1 cellular context compared by ENCODE assay signal in genomic region chr1:9538669-9539164, GRCh38.
TF ChIP-seq lines count a peak whose summit lies in the region.

No MANE protein-coding gene starts in this region.

TF ChIP-seq in K562, 482 proteins besides CTCF, POLR2A, EP300 and RAD21 (continued from another document and continues in another):
- TF ChIP-seq, protein P1, sequence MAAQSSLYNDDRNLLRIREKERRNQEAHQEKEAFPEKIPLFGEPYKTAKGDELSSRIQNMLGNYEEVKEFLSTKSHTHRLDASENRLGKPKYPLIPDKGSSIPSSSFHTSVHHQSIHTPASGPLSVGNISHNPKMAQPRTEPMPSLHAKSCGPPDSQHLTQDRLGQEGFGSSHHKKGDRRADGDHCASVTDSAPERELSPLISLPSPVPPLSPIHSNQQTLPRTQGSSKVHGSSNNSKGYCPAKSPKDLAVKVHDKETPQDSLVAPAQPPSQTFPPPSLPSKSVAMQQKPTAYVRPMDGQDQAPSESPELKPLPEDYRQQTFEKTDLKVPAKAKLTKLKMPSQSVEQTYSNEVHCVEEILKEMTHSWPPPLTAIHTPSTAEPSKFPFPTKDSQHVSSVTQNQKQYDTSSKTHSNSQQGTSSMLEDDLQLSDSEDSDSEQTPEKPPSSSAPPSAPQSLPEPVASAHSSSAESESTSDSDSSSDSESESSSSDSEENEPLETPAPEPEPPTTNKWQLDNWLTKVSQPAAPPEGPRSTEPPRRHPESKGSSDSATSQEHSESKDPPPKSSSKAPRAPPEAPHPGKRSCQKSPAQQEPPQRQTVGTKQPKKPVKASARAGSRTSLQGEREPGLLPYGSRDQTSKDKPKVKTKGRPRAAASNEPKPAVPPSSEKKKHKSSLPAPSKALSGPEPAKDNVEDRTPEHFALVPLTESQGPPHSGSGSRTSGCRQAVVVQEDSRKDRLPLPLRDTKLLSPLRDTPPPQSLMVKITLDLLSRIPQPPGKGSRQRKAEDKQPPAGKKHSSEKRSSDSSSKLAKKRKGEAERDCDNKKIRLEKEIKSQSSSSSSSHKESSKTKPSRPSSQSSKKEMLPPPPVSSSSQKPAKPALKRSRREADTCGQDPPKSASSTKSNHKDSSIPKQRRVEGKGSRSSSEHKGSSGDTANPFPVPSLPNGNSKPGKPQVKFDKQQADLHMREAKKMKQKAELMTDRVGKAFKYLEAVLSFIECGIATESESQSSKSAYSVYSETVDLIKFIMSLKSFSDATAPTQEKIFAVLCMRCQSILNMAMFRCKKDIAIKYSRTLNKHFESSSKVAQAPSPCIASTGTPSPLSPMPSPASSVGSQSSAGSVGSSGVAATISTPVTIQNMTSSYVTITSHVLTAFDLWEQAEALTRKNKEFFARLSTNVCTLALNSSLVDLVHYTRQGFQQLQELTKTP (IDR thresholded peaks at IDR 0.05; ENCODE audit: low read depth in 1 of 2, partially characterized antibody in 2 of 2) = peak in 1 of 2 experiments; percentile 70
- TF ChIP-seq MYBL2 (IDR thresholded peaks at IDR 0.05; ENCODE audit: low read depth) = no peak
- TF ChIP-seq MYBL2 (CRISPR knock-in tag; IDR thresholded peaks at IDR 0.05; ENCODE audit: borderline replicate concordance) = no peak
- TF ChIP-seq NFE2 (IDR thresholded peaks at IDR 0.05; ENCODE audit: low read depth) = no peak
- TF ChIP-seq SOX6 (IDR thresholded peaks at IDR 0.05) = 0 out of 2 replicates have a peak, but pooled peaks have one; percentile 10
- TF ChIP-seq BRD9 (IDR thresholded peaks at IDR 0.05; ENCODE audit: low read depth, partially characterized antibody) = peak; percentile 60
- TF ChIP-seq ARID1B (IDR thresholded peaks at IDR 0.05) = peak; percentile 57
- no peak for TF ChIP-seq SMARCB1 (IDR thresholded peaks at IDR 0.05; ENCODE audit: insufficient read length, low read depth)
- no peak for TF ChIP-seq FOXM1 (IDR thresholded peaks at IDR 0.05; ENCODE audit: low read depth)
- TF ChIP-seq FOXM1 (CRISPR knock-in tag; IDR thresholded peaks at IDR 0.05; ENCODE audit: low read depth) = no peak
- TF ChIP-seq NR4A1 (CRISPR knock-in tag; IDR thresholded peaks at IDR 0.05) = no peak
- peak; percentile 69 for TF ChIP-seq NR4A1 (tag; IDR thresholded peaks at IDR 0.05)
- TF ChIP-seq ZNF830 (CRISPR knock-in tag; IDR thresholded peaks at IDR 0.05) = peak; percentile 88; the same call in 1 of the 2 replicates
- TF ChIP-seq ZNF449 (CRISPR knock-in tag; IDR thresholded peaks at IDR 0.05) = no peak
- TF ChIP-seq KDM1A (IDR thresholded peaks at IDR 0.05) = peak in 1 of 2 experiments; percentile 24; a peak in 1 of 4 replicates
- peak; percentile 55; the same call in 1 of the 2 replicates for TF ChIP-seq MECOM (CRISPR knock-in tag; IDR thresholded peaks at IDR 0.05)
- TF ChIP-seq EZH2 (IDR thresholded peaks at IDR 0.05; ENCODE audit: borderline replicate concordance, low read depth, low read length) = no peak
- TF ChIP-seq KLF13 (tag; IDR thresholded peaks at IDR 0.05; ENCODE audit: borderline replicate concordance, low read depth) = no peak
- no peak for TF ChIP-seq MYC (IDR thresholded peaks at IDR 0.05; ENCODE audit: low read depth, low read length)
- 0 out of 2 replicates have a peak, but pooled peaks have one; percentile 26 for TF ChIP-seq MYC (CRISPR knock-in tag; IDR thresholded peaks at IDR 0.05; ENCODE audit: borderline replicate concordance, low read depth)
- peak in 1 of 2 experiments; percentile 37; a peak in 1 of 4 replicates for TF ChIP-seq FOXK2 (conservative IDR thresholded peaks at IDR 0.05 in 1 of 2, IDR thresholded peaks at IDR 0.05 in 1 of 2; ENCODE audit: low read depth in 2 of 2)
- no peak for TF ChIP-seq ZNF586 (CRISPR knock-in tag; conservative IDR thresholded peaks at IDR 0.05)
- TF ChIP-seq, protein P2, sequence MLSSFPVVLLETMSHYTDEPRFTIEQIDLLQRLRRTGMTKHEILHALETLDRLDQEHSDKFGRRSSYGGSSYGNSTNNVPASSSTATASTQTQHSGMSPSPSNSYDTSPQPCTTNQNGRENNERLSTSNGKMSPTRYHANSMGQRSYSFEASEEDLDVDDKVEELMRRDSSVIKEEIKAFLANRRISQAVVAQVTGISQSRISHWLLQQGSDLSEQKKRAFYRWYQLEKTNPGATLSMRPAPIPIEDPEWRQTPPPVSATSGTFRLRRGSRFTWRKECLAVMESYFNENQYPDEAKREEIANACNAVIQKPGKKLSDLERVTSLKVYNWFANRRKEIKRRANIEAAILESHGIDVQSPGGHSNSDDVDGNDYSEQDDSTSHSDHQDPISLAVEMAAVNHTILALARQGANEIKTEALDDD (IDR thresholded peaks at IDR 0.05) = no peak
- TF ChIP-seq IFI16 (CRISPR knock-in tag; IDR thresholded peaks at IDR 0.05) = no peak
- TF ChIP-seq ZNF589 (CRISPR knock-in tag; IDR thresholded peaks at IDR 0.05; ENCODE audit: low read depth) = 0 out of 2 replicates have a peak, but pooled peaks have one; percentile 53
- TF ChIP-seq, protein P3, sequence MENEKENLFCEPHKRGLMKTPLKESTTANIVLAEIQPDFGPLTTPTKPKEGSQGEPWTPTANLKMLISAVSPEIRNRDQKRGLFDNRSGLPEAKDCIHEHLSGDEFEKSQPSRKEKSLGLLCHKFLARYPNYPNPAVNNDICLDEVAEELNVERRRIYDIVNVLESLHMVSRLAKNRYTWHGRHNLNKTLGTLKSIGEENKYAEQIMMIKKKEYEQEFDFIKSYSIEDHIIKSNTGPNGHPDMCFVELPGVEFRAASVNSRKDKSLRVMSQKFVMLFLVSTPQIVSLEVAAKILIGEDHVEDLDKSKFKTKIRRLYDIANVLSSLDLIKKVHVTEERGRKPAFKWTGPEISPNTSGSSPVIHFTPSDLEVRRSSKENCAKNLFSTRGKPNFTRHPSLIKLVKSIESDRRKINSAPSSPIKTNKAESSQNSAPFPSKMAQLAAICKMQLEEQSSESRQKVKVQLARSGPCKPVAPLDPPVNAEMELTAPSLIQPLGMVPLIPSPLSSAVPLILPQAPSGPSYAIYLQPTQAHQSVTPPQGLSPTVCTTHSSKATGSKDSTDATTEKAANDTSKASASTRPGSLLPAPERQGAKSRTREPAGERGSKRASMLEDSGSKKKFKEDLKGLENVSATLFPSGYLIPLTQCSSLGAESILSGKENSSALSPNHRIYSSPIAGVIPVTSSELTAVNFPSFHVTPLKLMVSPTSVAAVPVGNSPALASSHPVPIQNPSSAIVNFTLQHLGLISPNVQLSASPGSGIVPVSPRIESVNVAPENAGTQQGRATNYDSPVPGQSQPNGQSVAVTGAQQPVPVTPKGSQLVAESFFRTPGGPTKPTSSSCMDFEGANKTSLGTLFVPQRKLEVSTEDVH (IDR thresholded peaks at IDR 0.05; ENCODE audit: low read depth, partially characterized antibody) = no peak
- TF ChIP-seq, protein P4, sequence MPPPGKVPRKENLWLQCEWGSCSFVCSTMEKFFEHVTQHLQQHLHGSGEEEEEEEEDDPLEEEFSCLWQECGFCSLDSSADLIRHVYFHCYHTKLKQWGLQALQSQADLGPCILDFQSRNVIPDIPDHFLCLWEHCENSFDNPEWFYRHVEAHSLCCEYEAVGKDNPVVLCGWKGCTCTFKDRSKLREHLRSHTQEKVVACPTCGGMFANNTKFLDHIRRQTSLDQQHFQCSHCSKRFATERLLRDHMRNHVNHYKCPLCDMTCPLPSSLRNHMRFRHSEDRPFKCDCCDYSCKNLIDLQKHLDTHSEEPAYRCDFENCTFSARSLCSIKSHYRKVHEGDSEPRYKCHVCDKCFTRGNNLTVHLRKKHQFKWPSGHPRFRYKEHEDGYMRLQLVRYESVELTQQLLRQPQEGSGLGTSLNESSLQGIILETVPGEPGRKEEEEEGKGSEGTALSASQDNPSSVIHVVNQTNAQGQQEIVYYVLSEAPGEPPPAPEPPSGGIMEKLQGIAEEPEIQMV (tag; conservative IDR thresholded peaks at IDR 0.05; ENCODE audit: low read depth) = 0 out of 2 replicates have a peak, but pooled peaks have one; percentile 26
- TF ChIP-seq BCOR (IDR thresholded peaks at IDR 0.05) = peak; percentile 53; the same call in 1 of the 2 replicates
- no peak for TF ChIP-seq E2F1 (CRISPR knock-in tag; IDR thresholded peaks at IDR 0.05)
- 0 out of 2 replicates have a peak, but pooled peaks have one; percentile 14 for TF ChIP-seq TARDBP (IDR thresholded peaks at IDR 0.05)
- peak; percentile 52; the same call in 1 of the 2 replicates for TF ChIP-seq AFF4 (CRISPR knock-in tag; IDR thresholded peaks at IDR 0.05)
- no peak for TF ChIP-seq CXXC5 (CRISPR knock-in tag; IDR thresholded peaks at IDR 0.05)
- no peak for TF ChIP-seq DIDO1 (tag; IDR thresholded peaks at IDR 0.05; ENCODE audit: low read depth)
- TF ChIP-seq DPF2 (IDR thresholded peaks at IDR 0.05) = peak; percentile 79; the same call in 1 of the 2 replicates
- TF ChIP-seq HSF4 (CRISPR knock-in tag; IDR thresholded peaks at IDR 0.05; ENCODE audit: borderline replicate concordance) = no peak
- peak; percentile 44 for TF ChIP-seq NFRKB (IDR thresholded peaks at IDR 0.05; ENCODE audit: low read depth)
